In genomic region chr17:63816123-63816522, GRCh38 we compare ENCODE assay signal across 24 cellular contexts.
"Had no signal": no experiment of that assay in that cellular context is flagged by ENCODE, and none has a peak within 500 bp of the region (broad histone marks: within the 10 kb centered on the region; RNA-seq: fewer than 3 reads in every experiment).

No MANE protein-coding gene starts in this region.

- H3K4me1 ChIP-seq: foreskin keratinocyte, prostate gland, tibial nerve had no signal

- H3K27me3 Mint-ChIP-seq: activated naive CD4-positive, alpha-beta T cell treated with anti-CD3 and anti-CD28 coated beads, Interleukin-2, amount 10 ng/mL, durations not matched to agents 7 days and 5 days; memory B cell had no signal

- DNase-seq: activated CD4-positive, alpha-beta T cell treated with anti-CD3 and anti-CD28 coated beads, Interleukin-2, amount 50 U/mL, for 48 hours; activated CD8-positive, alpha-beta memory T cell treated with anti-CD3 and anti-CD28 coated beads, Interleukin-2, amount 50 U/mL, for 48 hours; activated effector memory CD4-positive, alpha-beta T cell treated with anti-CD3 and anti-CD28 coated beads, Interleukin-2, amount 50 U/mL, for 16 hours; activated naive CD4-positive, alpha-beta T cell treated with anti-CD3 and anti-CD28 coated beads, Interleukin-2, amount 10 ng/mL, durations not matched to agents 7 days and 5 days; activated T-cell treated with anti-CD3 and anti-CD28 coated beads, Interleukin-2, amount 50 U/mL, for 72 hours; anterior cingulate cortex; caudate nucleus; dermis blood vessel endothelial cell; effector CD8-positive, alpha-beta T cell; foreskin keratinocyte; left colon; ovary; stimulated activated CD4-positive, alpha-beta T cell treated with anti-CD3 and anti-CD28 coated beads, Interleukin-4, amount 100 ng/mL, for 24 hours; stimulated activated naive CD8-positive, alpha-beta T cell treated with anti-CD3 and anti-CD28 coated beads, Interleukin-15, Interleukin-2, amounts not matched to agents 100 U/mL and 50 U/mL, for 24 hours; T1000 had no signal

- ATAC-seq: foreskin keratinocyte; left colon; stimulated activated naive CD8-positive, alpha-beta T cell treated with anti-CD3 and anti-CD28 coated beads, Interleukin-15, Interleukin-2, amounts not matched to agents 100 U/mL and 50 U/mL, for 24 hours; WTC11 had no signal

- FAIRE-seq: keratinocyte had no signal

- H3K36me3 ChIP-seq: ovary had no signal

- H3K4me3 ChIP-seq: ovary, prostate gland, tibial nerve had no signal

- H3K4me1 Mint-ChIP-seq: brain, nephron, WTC11 had no signal

- H3K27me3 ChIP-seq: foreskin keratinocyte, neutrophil, ovary, tibial nerve had no signal

- H3K9me3 ChIP-seq: neutrophil, ovary, prostate gland, tibial nerve had no signal

- H3K27ac Mint-ChIP-seq: T-helper 1 cell treated with Interleukin-12 subunit alpha and Interleukin-12 subunit beta and Interleukin-4 antibody, amounts not matched to agents 30 μg/mL and 1 μg/mL, for 36 hours had no signal

- H3K27ac ChIP-seq: foreskin keratinocyte, neutrophil, ovary, prostate gland, tibial nerve had no signal

- H3K4me3 Mint-ChIP-seq: activated naive CD4-positive, alpha-beta T cell treated with anti-CD3 and anti-CD28 coated beads, Interleukin-2, amount 10 ng/mL, durations not matched to agents 7 days and 5 days; activated T-cell treated with anti-CD3 and anti-CD28 coated beads, Interleukin-2, amount 50 U/mL, for 72 hours; brain; memory B cell; nephron; T-helper 1 cell treated with Interleukin-12 subunit alpha and Interleukin-12 subunit beta and Interleukin-4 antibody, amounts not matched to agents 30 μg/mL and 1 μg/mL, for 36 hours; WTC11 had no signal

- H3K9me3 Mint-ChIP-seq: activated naive CD4-positive, alpha-beta T cell treated with anti-CD3 and anti-CD28 coated beads, Interleukin-2, amount 10 ng/mL, durations not matched to agents 7 days and 5 days; activated T-cell treated with anti-CD3 and anti-CD28 coated beads, Interleukin-2, amount 50 U/mL, for 72 hours; brain; memory B cell; nephron; T-helper 1 cell treated with Interleukin-12 subunit alpha and Interleukin-12 subunit beta and Interleukin-4 antibody, amounts not matched to agents 30 μg/mL and 1 μg/mL, for 36 hours; WTC11 had no signal
